Comparison of ENCODE assay signal across 6 cellular contexts in genomic region chr5:177493795-177494355, GRCh38. TPM values are rescaled to one million over a fixed set of nuclear protein-coding genes. Genes with fewer than 3 reads are reported as not detected.
DNase-seq lines count a peak whose midpoint lies in the region; ATAC-seq and TF ChIP-seq lines count a peak whose summit lies in the region.

No MANE protein-coding gene starts in this region.

- no peak for TF ChIP-seq POLR2A in heart left ventricle (IDR thresholded peaks at IDR 0.05)
- TF ChIP-seq POLR2A in tibial nerve (IDR thresholded peaks at IDR 0.05): no peak

- no peak for TF ChIP-seq CTCF in heart left ventricle (IDR thresholded peaks at IDR 0.05)
- TF ChIP-seq CTCF in fibroblast of the aortic adventitia (IDR thresholded peaks at IDR 0.05; ENCODE audit: insufficient read depth, low read length): no peak
- no peak for TF ChIP-seq CTCF in tibial nerve (IDR thresholded peaks at IDR 0.05)

- H3K4me3 ChIP-seq in heart left ventricle (peak overlapping the region in 4 of 12 donors; percentile 78 to 96 (median 84)), fibroblast of the aortic adventitia (ENCODE audit: low read depth, low read length) (peak overlapping the region; percentile 44), tibial nerve (no peak overlapping the region)

- peaks cover 8 to 62% (median 52%) of the 10 kb centered on the region in 12 donors for H3K4me1 ChIP-seq in heart left ventricle
- peaks cover 0 to 91% (median 44%) of the 10 kb centered on the region in 4 donors for H3K4me1 ChIP-seq in tibial nerve

- peak overlapping the region in 11 of 12 donors; percentile 21 to 98 (median 93) for H3K27ac ChIP-seq in heart left ventricle
- H3K27ac ChIP-seq in tibial nerve: peak overlapping the region; percentile 58 to 97 (median 86)

- H3K36me3 ChIP-seq in heart left ventricle: peaks cover 0 to 56% (median 41%) of the 10 kb centered on the region in 9 donors
- H3K36me3 ChIP-seq in tibial nerve: peaks cover 0 to 37% (median 0%) of the 10 kb centered on the region in 3 donors

- intact Hi-C loops in heart left ventricle (cut with DNase I) (no loop called here), left ventricle myocardium superior (cut with micrococcal nuclease) (no loop called here)

- TF ChIP-seq EP300 in tibial nerve (IDR thresholded peaks at IDR 0.05): no peak

- no peak for DNase-seq in heart left ventricle
- DNase-seq in left ventricle myocardium superior: no peak
- peak; percentile 18 for DNase-seq in fibroblast of the aortic adventitia (ENCODE audit: low read depth)
- no peak for DNase-seq in tibial nerve (ENCODE audit: low spot score in 2 of 2)

- no peaks in the 10 kb centered on the region for H3K9me3 ChIP-seq in heart left ventricle
- H3K9me3 ChIP-seq in tibial nerve: no peaks in the 10 kb centered on the region

- ATAC-seq in heart left ventricle (no peak), left ventricle myocardium superior (no peak), GM21390 (IDR thresholded peaks at IDR 0.05; ENCODE audit: unreplicated experiment) (no peak), HG02852 (IDR thresholded peaks at IDR 0.05; ENCODE audit: unreplicated experiment) (no peak)

- WGBS in heart left ventricle, 4 donors: 80 to 88% (median 86%) methylated on average over 5 of the region's 5 CpGs
- WGBS in tibial nerve, 2 donors: 51 to 66% methylated on average over 5 of the region's 5 CpGs

- H3K27me3 ChIP-seq in heart left ventricle (no peaks in the 10 kb centered on the region), tibial nerve (no peaks in the 10 kb centered on the region)

RNA-seq across cellular contexts. Expression of gene PDLIM7, which starts 3.5 kb away (rescaled TPM):
- total RNA-seq in heart left ventricle (100 to 1,000 TPM in 1 of 9 donors, 10 to 100 TPM in 8; 36.3 to 124 (median 49.4) TPM), left ventricle myocardium superior (35.1 TPM), fibroblast of the aortic adventitia (ENCODE audit: low replicate concordance) (13.7 and 91.4 TPM in 2 replicates), tibial nerve (100 to 1,000 TPM in 1 of 4 donors, 10 to 100 TPM in 3; 78.0 to 138 (median 89.9) TPM)
- polyA plus RNA-seq in heart left ventricle: 10 to 100 TPM; 89.9 to 95.1 TPM

RNA-seq across cellular contexts. Expression of gene DOK3, which starts 15.8 kb away (rescaled TPM):
- total RNA-seq in heart left ventricle (10 to 100 TPM in 1 of 9 donors, 1 to 10 TPM in 7, under 1 TPM in 1; 0.77 to 23.8 (median 2.7) TPM), left ventricle myocardium superior (3.4 TPM), fibroblast of the aortic adventitia (ENCODE audit: low replicate concordance) (0.99 and 1.3 TPM in 2 replicates), tibial nerve (10 to 100 TPM in 3 of 4 donors, 1 to 10 TPM in 1; 7.8 to 20.1 (median 11.5) TPM)
- 1 to 10 TPM; 1.1 to 3.0 TPM for polyA plus RNA-seq in heart left ventricle

RNA-seq across cellular contexts. Expression of gene DBN1, which starts 20.4 kb away (rescaled TPM):
- total RNA-seq in heart left ventricle (10 to 100 TPM; 12.3 to 60.7 (median 23.3) TPM), left ventricle myocardium superior (22.4 TPM), fibroblast of the aortic adventitia (ENCODE audit: low replicate concordance) (151 and 188 TPM in 2 replicates), tibial nerve (100 to 1,000 TPM in 3 of 4 donors, 10 to 100 TPM in 1; 89.8 to 139 (median 111) TPM)
- polyA plus RNA-seq in heart left ventricle: 10 to 100 TPM; 13.2 to 28.1 TPM

RNA-seq across cellular contexts. Expression of gene DDX41, which starts 22.9 kb away (rescaled TPM):
- total RNA-seq in heart left ventricle (10 to 100 TPM; 24.4 to 53.8 (median 37.7) TPM), left ventricle myocardium superior (29.8 TPM), fibroblast of the aortic adventitia (ENCODE audit: low replicate concordance) (58.5 and 138 TPM in 2 replicates), tibial nerve (100 to 1,000 TPM in 2 of 4 donors, 10 to 100 TPM in 2; 85.3 to 139 (median 105) TPM)
- polyA plus RNA-seq in heart left ventricle: 10 to 100 TPM; 33.0 to 65.4 TPM

RNA-seq across cellular contexts. Expression of gene PRR7, which starts 47.3 kb away (rescaled TPM):
- total RNA-seq in heart left ventricle (1 to 10 TPM in 8 of 9 donors, under 1 TPM in 1; 0.82 to 5.0 (median 1.8) TPM), left ventricle myocardium superior (0.40 TPM), fibroblast of the aortic adventitia (ENCODE audit: low replicate concordance) (2.2 and 8.8 TPM in 2 replicates), tibial nerve (10 to 100 TPM in 1 of 4 donors, 1 to 10 TPM in 3; 5.1 to 11.2 (median 7.5) TPM)
- 1 to 10 TPM; 1.4 to 1.5 TPM for polyA plus RNA-seq in heart left ventricle
